Comparison of ENCODE assay signal across 12 cellular contexts in genomic region chr12:52494518-52494917, GRCh38. TPM values are rescaled to one million over a fixed set of nuclear protein-coding genes. Genes with fewer than 3 reads are reported as not detected.
DNase-seq lines count a peak whose midpoint lies in the region; ATAC-seq and TF ChIP-seq lines count a peak whose summit lies in the region.
"Had no signal": no experiment of that assay in that cellular context is flagged by ENCODE, and none has a peak within 500 bp of the region (broad histone marks: within the 10 kb centered on the region; RNA-seq: fewer than 3 reads in every experiment).

No MANE protein-coding gene starts in this region.

- no peaks in the 10 kb centered on the region for H3K9me3 ChIP-seq in esophagus (ENCODE audit: control insufficient read depth in 2 of 2, insufficient read depth in 1 of 2, low read depth in 1 of 2, low read length in 1 of 2)
- no peaks in the 10 kb centered on the region for H3K9me3 ChIP-seq in lower lobe of right lung
- H3K9me3 ChIP-seq in upper lobe of left lung: no peaks in the 10 kb centered on the region

- 30 to 44% methylated on average over 4 of the region's 4 CpGs for WGBS in esophagus, 2 donors
- 28 to 59% methylated on average over 4 of the region's 4 CpGs for WGBS in upper lobe of left lung, 2 donors

- ATAC-seq in lower lobe of right lung: peak; percentile 89 to 90
- ATAC-seq in upper lobe of left lung (ENCODE audit: low FRiP score in 2 of 2): peak; percentile 60 to 80
- no peak for ATAC-seq in left lobe of liver
- no peak for ATAC-seq in HG02588 (IDR thresholded peaks at IDR 0.05; ENCODE audit: unreplicated experiment)

- H3K27me3 Mint-ChIP-seq in nephron progenitor cell (ENCODE audit: low read depth, poor library complexity): peaks cover 15% of the 10 kb centered on the region

- peak overlapping the region; percentile 23 to 73 for H3K27ac ChIP-seq in esophagus (ENCODE audit: low read depth in 2 of 2, low read length in 1 of 2)
- no peak overlapping the region for H3K27ac ChIP-seq in lower lobe of right lung
- H3K27ac ChIP-seq in upper lobe of left lung: no peak overlapping the region

- H3K9me3 Mint-ChIP-seq in nephron progenitor cell: no peaks in the 10 kb centered on the region
- H3K9me3 Mint-ChIP-seq: activated T-helper 2 cell treated with anti-CD3 and anti-CD28 coated beads, Interferon-gamma antibody, Interleukin-2, Interleukin-4, amounts not matched to agents 10 μg/mL and 5 μg/mL and 100 μg/mL, durations not matched to agents 14 hours and 24 hours and 36 hours had no signal

- no peaks in the 10 kb centered on the region for H3K36me3 Mint-ChIP-seq in nephron progenitor cell (ENCODE audit: low read depth)

- H3K36me3 ChIP-seq in esophagus (ENCODE audit: control insufficient read depth in 2 of 2, insufficient read depth in 2 of 2, low read length in 1 of 2) (peaks cover 0 to 2% of the 10 kb centered on the region in 2 donors), lower lobe of right lung (no peaks in the 10 kb centered on the region), upper lobe of left lung (no peaks in the 10 kb centered on the region)

- H3K4me3 ChIP-seq in NB4 (ENCODE audit: low read depth, low read length) (no peak overlapping the region), esophagus (ENCODE audit: low read depth in 1 of 2, low read length in 2 of 2) (no peak overlapping the region), lower lobe of right lung (no peak overlapping the region), upper lobe of left lung (no peak overlapping the region)

- TF ChIP-seq EP300 in upper lobe of left lung (IDR thresholded peaks at IDR 0.05): peak; percentile 47 to 92 (median 84)

- H3K4me1 ChIP-seq in esophagus (ENCODE audit: control insufficient read depth in 2 of 2, insufficient read depth in 2 of 2, low read length in 1 of 2): peaks cover 3 to 26% of the 10 kb centered on the region in 2 donors
- peaks cover 17% of the 10 kb centered on the region for H3K4me1 ChIP-seq in lower lobe of right lung
- peaks cover 10 to 27% (median 18%) of the 10 kb centered on the region in 4 donors for H3K4me1 ChIP-seq in upper lobe of left lung

- no peak overlapping the region for H3K4me3 Mint-ChIP-seq in nephron progenitor cell

- TF ChIP-seq CTCF in NB4 (IDR thresholded peaks at IDR 0.05; ENCODE audit: low read depth, low read length) (no peak), lower lobe of right lung (IDR thresholded peaks at IDR 0.05) (no peak), upper lobe of left lung (IDR thresholded peaks at IDR 0.05) (no peak), nephron progenitor cell (IDR thresholded peaks at IDR 0.05) (no peak)

- H3K27ac Mint-ChIP-seq in nephron progenitor cell: no peak overlapping the region
- H3K27ac Mint-ChIP-seq: activated T-helper 2 cell treated with anti-CD3 and anti-CD28 coated beads, Interferon-gamma antibody, Interleukin-2, Interleukin-4, amounts not matched to agents 10 μg/mL and 5 μg/mL and 100 μg/mL, durations not matched to agents 14 hours and 24 hours and 36 hours had no signal

- H3K27me3 ChIP-seq in esophagus (ENCODE audit: control insufficient read depth in 1 of 2, insufficient read depth in 2 of 2, low read length in 2 of 2): no peaks in the 10 kb centered on the region
- H3K27me3 ChIP-seq in lower lobe of right lung (ENCODE audit: low read depth): no peaks in the 10 kb centered on the region
- no peaks in the 10 kb centered on the region for H3K27me3 ChIP-seq in upper lobe of left lung

- TF ChIP-seq POLR2A in NB4 (IDR thresholded peaks at IDR 0.05; ENCODE audit: extremely low read depth, insufficient read length) (no peak), upper lobe of left lung (IDR thresholded peaks at IDR 0.05) (no peak)

- DNase-seq in NB4 (ENCODE audit: low read depth) (peak; percentile 34), lower lobe of right lung (peak; percentile 67), upper lobe of left lung (peak in 1 of 2 donors; percentile 74), nephron progenitor cell (no peak), D341Med (ENCODE audit: low spot score) (no peak), left lobe of liver (ENCODE audit: low spot score) (no peak)
- DNase-seq: activated CD4-positive, alpha-beta T cell treated with anti-CD3 and anti-CD28 coated beads for 1 hour; stimulated activated CD4-positive, alpha-beta T cell treated with anti-CD3 and anti-CD28 coated beads, Interleukin-1b, Interleukin-23, amount 100 ng/mL, for 48 hours; stimulated activated naive CD4-positive, alpha-beta T cell had no signal

- peaks cover 28% of the 10 kb centered on the region for H3K4me1 Mint-ChIP-seq in nephron progenitor cell

- intact Hi-C loops in lower lobe of right lung (cut with DNase I): no loop called here

RNA-seq across cellular contexts. Expression of gene KRT6A, which starts 1.5 kb away (rescaled TPM):
- 1,000 to 10,000 TPM in 1 of 2 donors, 100 to 1,000 TPM in 1; 945 to 7,628 TPM for polyA plus RNA-seq in esophagus
- total RNA-seq in lower lobe of right lung (0.74 TPM), upper lobe of left lung (1 to 10 TPM in 4 of 6 donors, under 1 TPM in 1, not detected in 1; 0.61 to 4.5 (median 1.4) TPM), left lobe of liver (not detected)
- total RNA-seq: activated T-helper 2 cell treated with anti-CD3 and anti-CD28 coated beads, Interferon-gamma antibody, Interleukin-2, Interleukin-4, amounts not matched to agents 10 μg/mL and 5 μg/mL and 100 μg/mL, durations not matched to agents 14 hours and 24 hours and 36 hours had no signal

RNA-seq across cellular contexts. Expression of gene KRT6C, which starts 20.9 kb away (rescaled TPM):
- polyA plus RNA-seq in esophagus: 100 to 1,000 TPM; 229 to 427 TPM
- total RNA-seq in lower lobe of right lung (not detected), upper lobe of left lung (not detected), left lobe of liver (not detected)
- total RNA-seq: activated T-helper 2 cell treated with anti-CD3 and anti-CD28 coated beads, Interferon-gamma antibody, Interleukin-2, Interleukin-4, amounts not matched to agents 10 μg/mL and 5 μg/mL and 100 μg/mL, durations not matched to agents 14 hours and 24 hours and 36 hours had no signal

RNA-seq across cellular contexts. Expression of gene KRT5, which starts 25.7 kb away (rescaled TPM):
- 1,000 to 10,000 TPM; 3,653 to 6,695 TPM for polyA plus RNA-seq in esophagus
- total RNA-seq in lower lobe of right lung (0.65 TPM), upper lobe of left lung (10 to 100 TPM in 1 of 6 donors, 1 to 10 TPM in 3, not detected in 2; 3.6 to 43.3 (median 4.8) TPM), left lobe of liver (not detected)
- total RNA-seq: activated T-helper 2 cell treated with anti-CD3 and anti-CD28 coated beads, Interferon-gamma antibody, Interleukin-2, Interleukin-4, amounts not matched to agents 10 μg/mL and 5 μg/mL and 100 μg/mL, durations not matched to agents 14 hours and 24 hours and 36 hours had no signal

RNA-seq across cellular contexts. Expression of gene KRT6B, which starts 42.6 kb away (rescaled TPM):
- 100 to 1,000 TPM; 106 to 453 TPM for polyA plus RNA-seq in esophagus
- total RNA-seq in lower lobe of right lung (not detected), upper lobe of left lung (under 1 TPM in 1 of 6 donors, not detected in 5; 0.17 TPM), left lobe of liver (not detected)
- total RNA-seq: activated T-helper 2 cell treated with anti-CD3 and anti-CD28 coated beads, Interferon-gamma antibody, Interleukin-2, Interleukin-4, amounts not matched to agents 10 μg/mL and 5 μg/mL and 100 μg/mL, durations not matched to agents 14 hours and 24 hours and 36 hours had no signal

RNA-seq across cellular contexts. Expression of gene KRT71, which starts 58.4 kb away (rescaled TPM):
- polyA plus RNA-seq in esophagus: not detected
- total RNA-seq in lower lobe of right lung: not detected
- not detected for total RNA-seq in upper lobe of left lung
- total RNA-seq in left lobe of liver: not detected
- total RNA-seq: activated T-helper 2 cell treated with anti-CD3 and anti-CD28 coated beads, Interferon-gamma antibody, Interleukin-2, Interleukin-4, amounts not matched to agents 10 μg/mL and 5 μg/mL and 100 μg/mL, durations not matched to agents 14 hours and 24 hours and 36 hours had no signal

Comparison
In these comparisons a context has a peak if more than half of its experiments do, and no peak if none do; other contexts are left out.
1. DNase-seq: peak in NB4 (single experiment) and lower lobe of right lung (single experiment); none in nephron progenitor cell (single experiment), D341Med (single experiment) and left lobe of liver (single experiment).
2. H3K27ac ChIP-seq: peak in esophagus (2 of 2); none in lower lobe of right lung (single experiment) and upper lobe of left lung (0 of 4).
3. ATAC-seq: peak in lower lobe of right lung (2 of 2) and upper lobe of left lung (2 of 2); none in left lobe of liver (single experiment) and HG02588 (single experiment).